ENCODE assay signal across 9 cellular contexts in the genomic region with DNA sequence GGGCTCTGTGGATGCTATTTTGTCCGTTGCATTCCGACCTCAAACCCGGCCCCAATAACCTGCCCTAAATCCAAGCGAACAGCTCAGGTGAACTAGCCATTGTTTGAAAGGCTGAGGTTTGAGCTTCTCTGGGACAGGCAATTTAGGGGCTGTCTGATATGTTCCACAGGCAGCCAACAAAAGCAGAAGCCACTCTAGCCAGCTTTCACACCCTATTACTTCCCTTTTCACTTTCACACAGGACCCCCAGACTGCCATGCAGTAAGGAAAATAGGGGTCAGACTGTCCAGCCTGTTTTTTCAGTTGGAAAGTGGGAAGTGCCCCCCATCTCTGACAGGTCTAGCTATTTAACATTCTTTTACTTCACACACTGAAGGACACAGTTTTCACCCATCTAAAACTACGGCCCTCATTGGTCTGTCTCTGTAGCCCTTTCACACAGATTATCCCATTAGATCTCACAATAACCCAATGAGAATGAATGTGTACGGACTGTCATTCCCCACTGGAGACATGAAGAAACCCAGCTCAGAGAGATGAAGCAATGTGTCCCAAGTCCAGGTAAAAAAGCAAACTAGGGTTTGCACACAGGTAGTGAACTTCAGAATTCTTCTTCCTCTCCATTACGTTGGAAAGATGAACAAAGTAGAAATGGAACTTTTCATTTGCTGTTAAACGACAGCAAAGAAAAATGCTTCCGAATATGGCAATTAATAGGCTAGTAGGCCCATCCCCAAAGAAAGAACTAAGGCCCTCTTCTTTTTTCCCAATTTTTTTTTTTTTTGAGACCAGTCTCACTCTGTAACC. TPM values are rescaled to one million over a fixed set of nuclear protein-coding genes. Genes with fewer than 3 reads are reported as not detected.
DNase-seq lines count a peak whose midpoint lies in the region; ATAC-seq, FAIRE-seq and TF ChIP-seq lines count a peak whose summit lies in the region.
"Had no signal": no experiment of that assay in that cellular context is flagged by ENCODE, and none has a peak within 500 bp of the region (broad histone marks: within the 10 kb centered on the region; RNA-seq: fewer than 3 reads in every experiment).

No MANE protein-coding gene starts in this region.

- H3K27ac ChIP-seq in breast epithelium (peak overlapping the region in 1 of 2 donors; percentile 22), kidney (ENCODE audit: low read depth in 2 of 2, low read length in 2 of 2) (peak overlapping the region in 1 of 2 donors; percentile 43), substantia nigra (ENCODE audit: low read depth, low read length, poor library complexity, severe bottlenecking) (no peak overlapping the region)

- H3K4me1 Mint-ChIP-seq in MCF 10A (ENCODE audit: insufficient read depth, unreplicated experiment) (peaks cover 38% of the 10 kb centered on the region), T-helper 17 cell (peaks cover 60% of the 10 kb centered on the region), type B pancreatic cell (ENCODE audit: unreplicated experiment) (peaks cover 45% of the 10 kb centered on the region)

- TF ChIP-seq POLR2A in breast epithelium (IDR thresholded peaks at IDR 0.05), result no peak

- POLR2A ChIA-PET in MCF 10A (lab: Yijun Ruan, JAX), result interaction anchor here (1.1 to 3.2 kb wide), 4 partner anchors 27 to 282 kb away, joined by 3 to 32 read pairs (median 13); a partner anchor contains a TSS

- no peak for TF ChIP-seq CTCF in MCF 10A (IDR thresholded peaks at IDR 0.05; ENCODE audit: unreplicated experiment)
- TF ChIP-seq CTCF in breast epithelium (IDR thresholded peaks at IDR 0.05), result no peak
- TF ChIP-seq CTCF in kidney (IDR thresholded peaks at IDR 0.05; ENCODE audit: borderline replicate concordance, extremely low read depth, insufficient read depth), result no peak
- TF ChIP-seq CTCF in type B pancreatic cell (conservative IDR thresholded peaks at IDR 0.05), result no peak

- DNase-seq in MCF 10A (ENCODE audit: unreplicated experiment), result no peak
- DNase-seq in breast epithelium (ENCODE audit: low spot score in 2 of 2), result no peak
- DNase-seq in T-helper 17 cell, result no peak
- DNase-seq in kidney, result no peak
- DNase-seq in type B pancreatic cell (ENCODE audit: extremely low spot score, unreplicated experiment), result no peak
- no peak for DNase-seq in cerebellar nuclear complex (lab: John Stamatoyannopoulos, UW)
- no peak for DNase-seq in substantia nigra (lab: John Stamatoyannopoulos, UW)

- H3K27ac Mint-ChIP-seq in MCF 10A (ENCODE audit: low read depth, unreplicated experiment), result no peak overlapping the region
- H3K27ac Mint-ChIP-seq in T-helper 17 cell, result peak overlapping the region; percentile 100
- H3K27ac Mint-ChIP-seq in type B pancreatic cell, result peak overlapping the region; percentile 85

- H3K4me3 Mint-ChIP-seq in MCF 10A (ENCODE audit: unreplicated experiment) (peak overlapping the region; percentile 97), T-helper 17 cell (peak overlapping the region; percentile 71), type B pancreatic cell (peak overlapping the region; percentile 87)

- intact Hi-C loops in MCF 10A (cut with micrococcal nuclease) (no loop called here), breast epithelium (cut with DNase I; ENCODE audit: low total_unique reads) (no loop called here), kidney (cut with DNase I) (no loop called here)

- H3K27me3 Mint-ChIP-seq in MCF 10A (ENCODE audit: insufficient read depth, unreplicated experiment), result no peaks in the 10 kb centered on the region
- no peaks in the 10 kb centered on the region for H3K27me3 Mint-ChIP-seq in T-helper 17 cell
- no peaks in the 10 kb centered on the region for H3K27me3 Mint-ChIP-seq in type B pancreatic cell

- peak overlapping the region in 1 of 3 donors; percentile 67 for H3K4me3 ChIP-seq in breast epithelium
- peak overlapping the region; percentile 15 to 38 for H3K4me3 ChIP-seq in kidney (ENCODE audit: low read length in 2 of 2)

- no peak for ATAC-seq in T-helper 17 cell
- no peak for ATAC-seq in GM19397 (IDR thresholded peaks at IDR 0.05; ENCODE audit: unreplicated experiment)

- H3K36me3 ChIP-seq in breast epithelium (no peaks in the 10 kb centered on the region), kidney (ENCODE audit: control insufficient read depth in 1 of 2, insufficient read depth in 2 of 2, low read length in 2 of 2) (peaks cover 0 to 5% of the 10 kb centered on the region in 2 donors)

- H3K9me3 ChIP-seq in breast epithelium (no peaks in the 10 kb centered on the region), T-helper 17 cell (ENCODE audit: control insufficient read depth, low read length, poor library complexity, severe bottlenecking) (no peaks in the 10 kb centered on the region), kidney (ENCODE audit: control insufficient read depth in 1 of 2, low read length in 2 of 2) (no peaks in the 10 kb centered on the region)

- peaks cover 54% of the 10 kb centered on the region for H3K36me3 Mint-ChIP-seq in MCF 10A (ENCODE audit: insufficient read depth, unreplicated experiment)
- peaks cover 2% of the 10 kb centered on the region for H3K36me3 Mint-ChIP-seq in T-helper 17 cell (ENCODE audit: low read depth)
- peaks cover 11% of the 10 kb centered on the region for H3K36me3 Mint-ChIP-seq in type B pancreatic cell

- H3K9ac ChIP-seq in kidney (ENCODE audit: low read length in 2 of 2), result peak overlapping the region in 1 of 2 donors; percentile 58

- H3K4me1 ChIP-seq in breast epithelium, result peaks cover 8 to 14% of the 10 kb centered on the region in 2 donors
- peaks cover 20 to 29% of the 10 kb centered on the region in 2 donors for H3K4me1 ChIP-seq in kidney (ENCODE audit: control insufficient read depth in 1 of 2, insufficient read depth in 1 of 2, low read depth in 1 of 2, low read length in 2 of 2)

- H3K27me3 ChIP-seq in breast epithelium, result no peaks in the 10 kb centered on the region

- CTCF ChIA-PET in MCF 10A (lab: Yijun Ruan, JAX), result interaction anchor here (0.6 to 1.8 kb wide), 3 partner anchors 9 to 489 kb away, joined by 3 to 5 read pairs (median 5); no protein-coding TSS in a partner anchor

- no peak for FAIRE-seq in kidney (lab: Jason Lieb, UNC)
- FAIRE-seq: RCC 7860 had no signal

- BruUV-seq in MCF 10A (replicated peaks; lab: Mats Ljungman, UMichigan), result no TSS peak

- H3K9me3 Mint-ChIP-seq in MCF 10A (ENCODE audit: unreplicated experiment) (no peaks in the 10 kb centered on the region), type B pancreatic cell (no peaks in the 10 kb centered on the region)

RNA-seq across cellular contexts. Expression of a gene that starts 1.9 kb away (rescaled TPM):
- total RNA-seq in MCF 10A (2022) (43.9 and 45.9 TPM in 2 replicates), breast epithelium (10 to 100 TPM; 27.0 to 50.2 (median 43.9) TPM), T-helper 17 cell (10 to 100 TPM; 67.6 to 75.8 TPM), kidney (59.7 TPM), type B pancreatic cell (ENCODE audit: low replicate concordance) (46.7 and 49.7 TPM in 2 replicates)
- polyA plus RNA-seq in kidney (ENCODE audit: insufficient read depth, low read depth, low replicate concordance), result 85.6 TPM

RNA-seq across cellular contexts. Expression of a gene that starts 4.8 kb away (rescaled TPM):
- total RNA-seq in MCF 10A (2022), result 14.2 and 20.2 TPM in 2 replicates
- total RNA-seq in breast epithelium, result 10 to 100 TPM; 16.8 to 58.3 (median 54.4) TPM
- 100 to 1,000 TPM; 285 to 303 TPM for total RNA-seq in T-helper 17 cell
- total RNA-seq in kidney, result 82.8 TPM
- polyA plus RNA-seq in kidney (ENCODE audit: insufficient read depth, low read depth, low replicate concordance), result 25.7 TPM
- total RNA-seq in type B pancreatic cell (ENCODE audit: low replicate concordance), result 115 and 241 TPM in 2 replicates
